In the genomic region with DNA sequence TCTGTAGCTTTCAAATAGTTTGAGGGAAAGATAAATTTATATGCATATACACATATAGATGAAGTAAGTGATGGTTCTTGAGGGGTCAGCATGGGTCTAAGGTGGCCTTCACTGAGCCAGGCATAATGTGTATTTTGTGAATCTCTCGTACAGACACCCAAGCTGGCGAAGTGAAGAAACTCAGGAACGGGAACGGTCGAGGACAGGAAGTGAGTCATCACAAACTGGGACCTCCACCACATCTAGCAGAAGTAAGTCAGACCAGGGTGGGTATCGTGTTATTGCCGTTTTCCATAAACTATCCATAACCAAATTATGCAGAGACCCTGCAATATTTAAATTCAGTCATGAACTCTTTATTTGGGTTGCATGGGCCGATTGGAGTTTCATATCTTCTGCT, we compare ENCODE assay signal across 18 cellular contexts. TPM values are rescaled to one million over a fixed set of nuclear protein-coding genes. Genes with fewer than 3 reads are reported as not detected.
A peak's percentile ranks its signal among the peaks of the same experiment; 100 is the strongest.
DNase-seq lines count a peak whose midpoint lies in the region; ATAC-seq, FAIRE-seq and TF ChIP-seq lines count a peak whose summit lies in the region.
"Had no signal": no experiment of that assay in that cellular context is flagged by ENCODE, and none has a peak within 500 bp of the region (broad histone marks: within the 10 kb centered on the region; RNA-seq: fewer than 3 reads in every experiment).

No MANE protein-coding gene starts in this region.

- no peak overlapping the region for H3K27ac ChIP-seq in H1 (ENCODE audit: low read depth, low read length)
- H3K27ac ChIP-seq in spleen = peak overlapping the region in 6 of 8 donors; percentile 15 to 50 (median 32)
- H3K27ac ChIP-seq: esophagus squamous epithelium, neural progenitor cell had no signal

- H3K18ac ChIP-seq in H1 (ENCODE audit: extremely low read depth, low read length) = no peak overlapping the region

- no peak overlapping the region for H4K91ac ChIP-seq in H1 (replicated peaks; ENCODE audit: insufficient read length, low read length)

- H4K5ac ChIP-seq in H1 (ENCODE audit: insufficient read length, low read depth, low read length) = no peak overlapping the region

- no peak overlapping the region for H3K4me3 Mint-ChIP-seq in activated naive CD4-positive, alpha-beta T cell treated with anti-CD3 and anti-CD28 coated beads for 36 hours
- no peak overlapping the region for H3K4me3 Mint-ChIP-seq in WTC11
- H3K4me3 Mint-ChIP-seq: neural progenitor cell had no signal

- no peak overlapping the region for H3K14ac ChIP-seq in H1 (ENCODE audit: insufficient read length)

- peaks cover 16 to 18% of the 10 kb centered on the region in 2 experiments for H4K20me1 ChIP-seq in H1 (replicated peaks in 1 of 2; ENCODE audit: control insufficient read depth in 1 of 2, insufficient read depth in 2 of 2, low read length in 2 of 2)

- no peaks in the 10 kb centered on the region; the same call in 1 of the 2 replicates for H3K79me1 ChIP-seq in H1 (ENCODE audit: low read depth, low read length)

- no peak overlapping the region for H3K4me2 ChIP-seq in H1 (ENCODE audit: insufficient read depth in 1 of 2, low read depth in 2 of 2, low read length in 2 of 2)
- H3K4me2 ChIP-seq: neural progenitor cell, smooth muscle cell had no signal

- intact Hi-C loops in activated naive CD4-positive, alpha-beta T cell treated with anti-CD3 and anti-CD28 coated beads for 36 hours (cut with micrococcal nuclease) = loop anchor here (10.0 kb wide), 1 partner anchor 420 kb away; a partner anchor contains a TSS
- intact Hi-C loops in spleen (cut with DNase I; ENCODE audit: low total_unique reads) = no loop called here

- TF ChIP-seq EP300 in H1 (IDR thresholded peaks at IDR 0.05; ENCODE audit: borderline replicate concordance in 1 of 2, low read depth in 2 of 2, low read length in 2 of 2) = no peak

- TF ChIP-seq POLR2A in H1 (IDR thresholded peaks at IDR 0.05; ENCODE audit: control extremely low read depth in 1 of 2, low read depth in 2 of 2, low read length in 2 of 2) = peak in 1 of 2 experiments; percentile 23; a peak in 1 of 3 replicates
- no peak for TF ChIP-seq POLR2A in spleen (IDR thresholded peaks at IDR 0.05)

- H3K4me3 ChIP-seq in H1 (ENCODE audit: extremely low read depth in 1 of 4, insufficient read depth in 2 of 4, low read depth in 3 of 4, low read length in 4 of 4) = no peak overlapping the region
- H3K4me3 ChIP-seq in spleen = no peak overlapping the region
- H3K4me3 ChIP-seq: esophagus squamous epithelium, neural progenitor cell, smooth muscle cell had no signal

- peaks cover 0 to 5% (median 0%) of the 10 kb centered on the region in 4 experiments; a peak in 1 of 7 replicates for H3K4me1 ChIP-seq in H1 (replicated peaks in 1 of 4; ENCODE audit: control insufficient read depth in 3 of 4, insufficient read depth in 4 of 4, low read length in 3 of 4)
- H3K4me1 ChIP-seq in spleen = peaks cover 9 to 36% (median 21%) of the 10 kb centered on the region in 6 donors
- H3K4me1 ChIP-seq: neural progenitor cell had no signal

- H3K27me3 ChIP-seq in H1 (replicated peaks in 1 of 4; ENCODE audit: control insufficient read depth in 3 of 4, extremely low read depth in 1 of 4, insufficient read depth in 3 of 4, low read length in 3 of 4) = no peaks in the 10 kb centered on the region
- no peaks in the 10 kb centered on the region for H3K27me3 ChIP-seq in spleen (replicated peaks in 1 of 7)
- H3K27me3 ChIP-seq: esophagus squamous epithelium, neural progenitor cell had no signal

- H3K9ac ChIP-seq in H1 (replicated peaks in 1 of 4; ENCODE audit: extremely low read depth in 1 of 4, low read depth in 3 of 4, low read length in 3 of 4) = no peak overlapping the region
- H3K9ac ChIP-seq: neural progenitor cell had no signal

- 96% methylated on average over 8 of the region's 8 CpGs; no CpG with 5 or more reads in 1 of the 2 experiments for WGBS in H1 (ENCODE audit: extremely low coverage in 1 of 2, insufficient coverage in 1 of 2, insufficient read length in 1 of 2, insufficient replicate concordance in 2 of 2, low coverage in 1 of 2, low lambda C conversion rate in 2 of 2, missing lambda C conversion rate in 1 of 2), 2 experiments
- 37 to 74% (median 41%) methylated on average over 8 of the region's 8 CpGs for WGBS in spleen, 5 donors

- H3K9me3 Mint-ChIP-seq in activated naive CD4-positive, alpha-beta T cell treated with anti-CD3 and anti-CD28 coated beads for 36 hours = no peaks in the 10 kb centered on the region
- H3K9me3 Mint-ChIP-seq in WTC11 = no peaks in the 10 kb centered on the region
- H3K9me3 Mint-ChIP-seq: neural progenitor cell had no signal

- CTCF ChIA-PET in activated naive CD4-positive, alpha-beta T cell treated with anti-CD3 and anti-CD28 coated beads for 36 hours (lab: Charles Lee) = interaction anchor here (1.2 kb wide), 1 partner anchor 8 kb away, joined by 3 read pairs; no protein-coding TSS in a partner anchor
- CTCF ChIA-PET in WTC11 (lab: Charles Lee) (no interaction called here), H1 (lab: Charles Lee; ENCODE audit: partially characterized antibody) (interaction anchor here (0.7 to 0.9 kb wide), 2 partner anchors 11 to 27 kb away, joined by 3 to 4 read pairs; no protein-coding TSS in a partner anchor)

- POLR2A ChIA-PET in WTC11 (lab: Charles Lee) = no interaction called here
- POLR2A ChIA-PET in H1 (lab: Charles Lee; ENCODE audit: partially characterized antibody) = interaction anchor here (0.8 to 35.6 kb wide), 4 partner anchors 9 to 23 kb away, joined by 3 to 711 read pairs (median 50); a partner anchor contains a TSS

- ATAC-seq in WTC11 = no peak
- ATAC-seq in HG02840 (IDR thresholded peaks at IDR 0.05; ENCODE audit: low FRiP score, unreplicated experiment) = no peak

- H2BK20ac ChIP-seq in H1 (ENCODE audit: low read length) = no peak overlapping the region

- H2BK15ac ChIP-seq in H1 (ENCODE audit: low read length) = no peak overlapping the region

- H3K36me3 ChIP-seq in H1 (ENCODE audit: control insufficient read depth in 2 of 4, insufficient read depth in 4 of 4, low read length in 3 of 4) (peaks cover 50 to 95% (median 78%) of the 10 kb centered on the region in 4 experiments), spleen (peaks cover 9 to 100% (median 94%) of the 10 kb centered on the region in 6 donors)

- H3K9me3 ChIP-seq in H1 (ENCODE audit: insufficient read depth in 2 of 2, low read depth in 1 of 2, low read length in 1 of 2) = no peaks in the 10 kb centered on the region
- no peaks in the 10 kb centered on the region for H3K9me3 ChIP-seq in spleen
- H3K9me3 ChIP-seq: esophagus squamous epithelium had no signal

- no peak for FAIRE-seq in H1 (lab: Jason Lieb, UNC)

- H3K23ac ChIP-seq in H1 (ENCODE audit: insufficient read length) = no peak overlapping the region

- peaks cover 0 to 7% of the 10 kb centered on the region in 2 experiments; a peak in 1 of 4 replicates for H3K79me2 ChIP-seq in H1 (ENCODE audit: control insufficient read depth in 1 of 2, insufficient read depth in 2 of 2, low read length in 2 of 2)

- H2AK5ac ChIP-seq in H1 (ENCODE audit: low read depth, low read length) = no peak overlapping the region

- H3K27ac Mint-ChIP-seq in activated naive CD4-positive, alpha-beta T cell treated with anti-CD3 and anti-CD28 coated beads for 36 hours = peak overlapping the region; percentile 6
- peak overlapping the region; percentile 82 for H3K27ac Mint-ChIP-seq in WTC11
- H3K27ac Mint-ChIP-seq: neural progenitor cell had no signal

- no peak for TF ChIP-seq RAD21 in H1 (IDR thresholded peaks at IDR 0.05 in 1 of 2, conservative IDR thresholded peaks at IDR 0.05 in 1 of 2; ENCODE audit: low read depth in 2 of 2, low read length in 2 of 2)

- H3K27me3 Mint-ChIP-seq in activated naive CD4-positive, alpha-beta T cell treated with anti-CD3 and anti-CD28 coated beads for 36 hours (ENCODE audit: low read depth) = no peaks in the 10 kb centered on the region
- no peaks in the 10 kb centered on the region for H3K27me3 Mint-ChIP-seq in WTC11 (ENCODE audit: low read depth)

- peaks cover 19% of the 10 kb centered on the region for H3K4me1 Mint-ChIP-seq in activated naive CD4-positive, alpha-beta T cell treated with anti-CD3 and anti-CD28 coated beads for 36 hours (ENCODE audit: low read depth)
- H3K4me1 Mint-ChIP-seq in WTC11 = peaks cover 5% of the 10 kb centered on the region
- H3K4me1 Mint-ChIP-seq: neural progenitor cell had no signal

- H2AFZ ChIP-seq in H1 (ENCODE audit: low read length) = no peak overlapping the region
- H2AFZ ChIP-seq: neural progenitor cell had no signal

- H3K36me3 Mint-ChIP-seq in activated naive CD4-positive, alpha-beta T cell treated with anti-CD3 and anti-CD28 coated beads for 36 hours (ENCODE audit: low read depth) = peaks cover 58% of the 10 kb centered on the region
- peaks cover 84% of the 10 kb centered on the region for H3K36me3 Mint-ChIP-seq in WTC11

- no peak overlapping the region for H2BK5ac ChIP-seq in H1 (ENCODE audit: low read depth, low read length)

- no peak overlapping the region for H2BK12ac ChIP-seq in H1 (ENCODE audit: low read depth, low read length)

- H3K56ac ChIP-seq in H1 (replicated peaks; ENCODE audit: insufficient read length, low read depth, low read length) = no peak overlapping the region

- no peak overlapping the region for H2BK120ac ChIP-seq in H1 (replicated peaks; ENCODE audit: low read depth, low read length)

- H3K4ac ChIP-seq in H1 (replicated peaks; ENCODE audit: insufficient read length, low read depth, low read length) = no peak overlapping the region

- DNase-seq in activated naive CD4-positive, alpha-beta T cell treated with anti-CD3 and anti-CD28 coated beads for 36 hours = no peak
- DNase-seq in activated naive CD4-positive, alpha-beta T cell treated with Interleukin-2 at 50 U/mL for 16 hours = no peak
- no peak for DNase-seq in WTC11 (ENCODE audit: low spot score)
- DNase-seq in H1 (ENCODE audit: low read depth in 1 of 2, low spot score in 2 of 2) = no peak
- DNase-seq in spleen = no peak
- no peak for DNase-seq in NCI-H1436 treated with DMSO at 0.1 percent for 48 hours (lab: John Stamatoyannopoulos, UW)
- no peak for DNase-seq in NCI-H1417 (lab: John Stamatoyannopoulos, UW)
- DNase-seq: activated CD4-positive, alpha-beta T cell treated with anti-CD3 and anti-CD28 coated beads for 48 hours; DMS79 treated with DMSO at 0.1 percent for 48 hours; esophagus squamous epithelium; Karpas-422; NCI-H1048; NCI-H510A; RPMI8226; stimulated activated CD4-positive, alpha-beta T cell treated with anti-CD3 and anti-CD28 coated beads, Interleukin-4, amount 100 ng/mL, for 4 hours had no signal

- no peaks in the 10 kb centered on the region for H3K23me2 ChIP-seq in H1 (ENCODE audit: low read depth, low read length)

- TF ChIP-seq CTCF in WTC11 (IDR thresholded peaks at IDR 0.05) (no peak), H1 (IDR thresholded peaks at IDR 0.05; ENCODE audit: control extremely low read depth in 1 of 3, insufficient read depth in 1 of 3, low read depth in 1 of 3, low read length in 3 of 3) (no peak), spleen (IDR thresholded peaks at IDR 0.05 in 8 of 11, conservative IDR thresholded peaks at IDR 0.05 in 3 of 11) (no peak)

- H4K8ac ChIP-seq in H1 (ENCODE audit: extremely low read depth, insufficient read depth, low read length) = no peak overlapping the region

RNA-seq across cellular contexts. Expression of a gene that starts 15.4 kb away (rescaled TPM):
- under 1 TPM; 0.37 to 0.67 TPM for total RNA-seq in activated naive CD4-positive, alpha-beta T cell treated with anti-CD3 and anti-CD28 coated beads for 36 hours
- total RNA-seq in WTC11 (2021) (3.4 to 7.7 TPM (median 4.1 TPM) in 3 replicates), spleen (100 to 1,000 TPM in 6 of 7 donors, 10 to 100 TPM in 1; 72.4 to 301 (median 170) TPM)
- total RNA-seq in H1 (2021; fragmentation: NEBNext Ultra II Directional; extraction: Animal tissue kit (Norgen Biotek cat#: 25700)) = 4.7 and 5.8 TPM in 2 replicates
- polyA plus RNA-seq in H1 (2011; rRNA removed) (2.8 and 5.0 TPM in 2 replicates), spleen (100 to 1,000 TPM in 1 of 3 donors, 10 to 100 TPM in 2; 36.6 to 159 (median 67.5) TPM)
- polyA plus RNA-seq in H1 (2011; cell fraction: cytosol; rRNA removed) = 1.7 TPM
- 25.7 TPM for polyA plus RNA-seq in H1 (2011; cell fraction: nucleus; rRNA removed)
- 4.3 to 6.2 TPM (median 4.8 TPM) in 4 replicates for polyA plus RNA-seq in H1 (2012, experiment 1 of 2)
- polyA plus RNA-seq in H1 (2012, experiment 2 of 2) = 2.5 TPM
- polyA plus RNA-seq in H1 (2013, experiment 1 of 2) = 3.7 TPM
- polyA plus RNA-seq in H1 (2013, experiment 2 of 2) = 3.4 TPM
- 1.7 and 2.8 TPM in 2 replicates for polyA minus RNA-seq in H1 (2011; rRNA and poly(A)+ RNA removed)
- 10.8 TPM for polyA minus RNA-seq in H1 (2011; cell fraction: cytosol; rRNA and poly(A)+ RNA removed)
- 10.6 TPM for polyA minus RNA-seq in H1 (2011; cell fraction: nucleus; rRNA and poly(A)+ RNA removed)

RNA-seq across cellular contexts. Expression of a gene that starts 28.2 kb away (rescaled TPM):
- 100 to 1,000 TPM; 813 to 821 TPM for total RNA-seq in activated naive CD4-positive, alpha-beta T cell treated with anti-CD3 and anti-CD28 coated beads for 36 hours
- total RNA-seq in WTC11 (2021) (730 to 860 TPM (median 838 TPM) in 3 replicates), spleen (100 to 1,000 TPM; 379 to 490 (median 468) TPM)
- total RNA-seq in H1 (2021; fragmentation: NEBNext Ultra II Directional; extraction: Animal tissue kit (Norgen Biotek cat#: 25700)) = 811 and 816 TPM in 2 replicates
- polyA plus RNA-seq in H1 (2011; rRNA removed) (269 and 307 TPM in 2 replicates), spleen (100 to 1,000 TPM; 105 to 132 (median 119) TPM)
- 530 TPM for polyA plus RNA-seq in H1 (2011; cell fraction: cytosol; rRNA removed)
- polyA plus RNA-seq in H1 (2011; cell fraction: nucleus; rRNA removed) = 680 TPM
- polyA plus RNA-seq in H1 (2012, experiment 1 of 2) = 514 to 624 TPM (median 554 TPM) in 4 replicates
- polyA plus RNA-seq in H1 (2012, experiment 2 of 2) = 45.7 TPM
- polyA plus RNA-seq in H1 (2013, experiment 1 of 2) = 453 TPM
- 431 TPM for polyA plus RNA-seq in H1 (2013, experiment 2 of 2)
- polyA minus RNA-seq in H1 (2011; rRNA and poly(A)+ RNA removed) = 939 and 1,134 TPM in 2 replicates
- polyA minus RNA-seq in H1 (2011; cell fraction: cytosol; rRNA and poly(A)+ RNA removed) = 559 TPM
- polyA minus RNA-seq in H1 (2011; cell fraction: nucleus; rRNA and poly(A)+ RNA removed) = 516 TPM

RNA-seq across cellular contexts. Expression of a gene that starts 44.7 kb away (rescaled TPM):
- 10 to 100 TPM; 20.1 to 20.2 TPM for total RNA-seq in activated naive CD4-positive, alpha-beta T cell treated with anti-CD3 and anti-CD28 coated beads for 36 hours
- 6.5 to 11.9 TPM (median 6.8 TPM) in 3 replicates for total RNA-seq in WTC11 (2021)
- 6.6 and 6.8 TPM in 2 replicates for total RNA-seq in H1 (2021; fragmentation: NEBNext Ultra II Directional; extraction: Animal tissue kit (Norgen Biotek cat#: 25700))
- polyA plus RNA-seq in H1 (2011; rRNA removed) = 8.0 and 10.4 TPM in 2 replicates
- polyA plus RNA-seq in H1 (2011; cell fraction: cytosol; rRNA removed) = 7.4 TPM
- polyA plus RNA-seq in H1 (2011; cell fraction: nucleus; rRNA removed) = 10.8 TPM
- polyA plus RNA-seq in H1 (2012, experiment 1 of 2) = 4.9 to 8.7 TPM (median 6.7 TPM) in 4 replicates
- 6.0 TPM for polyA plus RNA-seq in H1 (2012, experiment 2 of 2)
- polyA plus RNA-seq in H1 (2013, experiment 1 of 2) = 3.4 TPM
- 4.0 TPM for polyA plus RNA-seq in H1 (2013, experiment 2 of 2)
- 7.9 and 9.9 TPM in 2 replicates for polyA minus RNA-seq in H1 (2011; rRNA and poly(A)+ RNA removed)
- polyA minus RNA-seq in H1 (2011; cell fraction: cytosol; rRNA and poly(A)+ RNA removed) = 4.6 TPM
- polyA minus RNA-seq in H1 (2011; cell fraction: nucleus; rRNA and poly(A)+ RNA removed) = 7.6 TPM
- total RNA-seq in spleen = 10 to 100 TPM; 29.2 to 44.5 (median 36.4) TPM
- polyA plus RNA-seq in spleen = 10 to 100 TPM; 10.8 to 31.0 (median 15.9) TPM
